ENCODE assay signal across 9 cellular contexts in genomic region chr17:81833921-81834830, GRCh38. TPM values are rescaled to one million over a fixed set of nuclear protein-coding genes. Genes with fewer than 3 reads are reported as not detected.
A peak's percentile ranks its signal among the peaks of the same experiment; 100 is the strongest.
DNase-seq lines count a peak whose midpoint lies in the region; ATAC-seq, FAIRE-seq and TF ChIP-seq lines count a peak whose summit lies in the region.
"Had no signal": no experiment of that assay in that cellular context is flagged by ENCODE, and none has a peak within 500 bp of the region (broad histone marks: within the 10 kb centered on the region; RNA-seq: fewer than 3 reads in every experiment).

No MANE protein-coding gene starts in this region.

- H4K20me1 ChIP-seq in IMR-90 (ENCODE audit: insufficient read depth, low read length), result peaks cover 20% of the 10 kb centered on the region

- peak overlapping the region; percentile 100 for H3K14ac ChIP-seq in IMR-90 (replicated peaks; ENCODE audit: low read depth, low read length)

- no peaks in the 10 kb centered on the region for H3K36me3 ChIP-seq in A673 (ENCODE audit: insufficient read depth, low read length, poor library complexity, severe bottlenecking)
- peaks cover 7% of the 10 kb centered on the region; the same call in 1 of the 2 replicates for H3K36me3 ChIP-seq in IMR-90 (ENCODE audit: control insufficient read depth, insufficient read depth, low read length)
- no peaks in the 10 kb centered on the region for H3K36me3 ChIP-seq in bronchial epithelial cell (ENCODE audit: control insufficient read depth, insufficient read depth, low read length)
- no peaks in the 10 kb centered on the region for H3K36me3 ChIP-seq in mucosa of stomach (ENCODE audit: control insufficient read depth, insufficient read depth, low read length)

- ATAC-seq in IMR-90 (ENCODE audit: low read depth) (no peak), GM21423 (IDR thresholded peaks at IDR 0.05; ENCODE audit: unreplicated experiment) (no peak)

- peak overlapping the region; percentile 97; the same call in 1 of the 2 replicates for H3K18ac ChIP-seq in IMR-90 (ENCODE audit: low read depth, low read length)

- H2BK15ac ChIP-seq in IMR-90 (ENCODE audit: low read depth, low read length), result 0 out of 3 replicates have a peak overlapping the region, but pooled peaks have one; percentile 34

- peak overlapping the region; percentile 97 for H4K5ac ChIP-seq in IMR-90 (ENCODE audit: low read depth, low read length)

- CTCF ChIA-PET in A673 (lab: Charles Lee), result no interaction called here
- CTCF ChIA-PET in IMR-90 (lab: Yijun Ruan, JAX), result no interaction called here
- CTCF ChIA-PET in HEK293T (lab: Yijun Ruan, JAX), result interaction anchor here (0.9 to 1.3 kb wide), 2 partner anchors 10 to 26 kb away, joined by 3 to 7 read pairs; no protein-coding TSS in a partner anchor

- H2AK9ac ChIP-seq in IMR-90 (replicated peaks; ENCODE audit: low read depth, low read length, poor library complexity), result peak overlapping the region; percentile 100

- H3K56ac ChIP-seq in IMR-90 (ENCODE audit: extremely low read depth, insufficient read depth, low read length), result no peak overlapping the region

- dilution Hi-C loops in IMR-90 (cut with HindIII; ENCODE audit: low sequenced_read_pairs, unreplicated experiment), result no loop called here

- H3K79me1 ChIP-seq in IMR-90 (ENCODE audit: low read depth in 1 of 2, low read length in 2 of 2), result peaks cover 15 to 46% of the 10 kb centered on the region in 2 experiments

- TF ChIP-seq CTCF in A673 (conservative IDR thresholded peaks at IDR 0.05; ENCODE audit: low read depth, low read length) (no peak), IMR-90 (conservative IDR thresholded peaks at IDR 0.05; ENCODE audit: low read depth, low read length) (no peak), bronchial epithelial cell (IDR thresholded peaks at IDR 0.05; ENCODE audit: insufficient read depth, low read length, severe bottlenecking) (no peak)

- peaks cover 31% of the 10 kb centered on the region for H3K9me1 ChIP-seq in IMR-90 (ENCODE audit: insufficient read depth, low read length)

- in situ Hi-C loops in IMR-90 (cut with MboI; ENCODE audit: low sequenced_read_pairs), result no loop called here

- H3K9ac ChIP-seq in IMR-90 (ENCODE audit: low read depth, low read length), result peak overlapping the region; percentile 97
- peak overlapping the region; percentile 87 for H3K9ac ChIP-seq in mucosa of stomach (ENCODE audit: low read length)

- FAIRE-seq in bronchial epithelial cell (lab: Jason Lieb, UNC) (no peak), GM19239 (lab: Jason Lieb, UNC) (no peak)

- no peaks in the 10 kb centered on the region for H3K9me3 ChIP-seq in A673 (ENCODE audit: low read depth, low read length, poor library complexity, severe bottlenecking)
- H3K9me3 ChIP-seq in IMR-90 (ENCODE audit: control insufficient read depth, insufficient read depth, low read length), result no peaks in the 10 kb centered on the region
- H3K9me3 ChIP-seq in mucosa of stomach (ENCODE audit: control insufficient read depth, low read length), result no peaks in the 10 kb centered on the region

- no peak for TF ChIP-seq POLR2A in IMR-90 (IDR thresholded peaks at IDR 0.05; ENCODE audit: low read depth, low read length)

- peak overlapping the region; percentile 98 for H2BK5ac ChIP-seq in IMR-90 (ENCODE audit: low read depth, low read length, poor library complexity, severe bottlenecking)

- WGBS in IMR-90 (ENCODE audit: extremely low coverage in 2 of 2, insufficient read length in 1 of 2), 2 experiments, result 90% methylated on average over 18 of the region's 31 CpGs; no CpG with 5 or more reads in 1 of the 2 experiments

- H3K27me3 ChIP-seq in A673 (replicated peaks; ENCODE audit: insufficient read depth, low read depth, low read length, poor library complexity) (no peaks in the 10 kb centered on the region), IMR-90 (ENCODE audit: control insufficient read depth, insufficient read depth, low read length) (no peaks in the 10 kb centered on the region), bronchial epithelial cell (ENCODE audit: control insufficient read depth, insufficient read depth, low read length) (no peaks in the 10 kb centered on the region), mucosa of stomach (ENCODE audit: control insufficient read depth, insufficient read depth, low read length) (no peaks in the 10 kb centered on the region)

- DNase-seq in A673 (ENCODE audit: low spot score) (no peak), IMR-90 (no peak), bronchial epithelial cell (ENCODE audit: low read depth) (no peak), HEK293T (ENCODE audit: extremely low spot score) (no peak), GM19239 (ENCODE audit: insufficient read length, low spot score) (no peak)
- DNase-seq in stimulated activated CD4-positive, alpha-beta T cell treated with anti-CD3 and anti-CD28 coated beads, Interleukin-12 subunit alpha, Interleukin-12 subunit beta, amount 100 ng/mL, for 4 hours, result no peak

- no TSS peak for BruUV-seq in A673 (replicated peaks; lab: Mats Ljungman, UMichigan)
- BruUV-seq in IMR-90 (replicated peaks; lab: Mats Ljungman, UMichigan), result no TSS peak

- peak overlapping the region; percentile 65 for H2BK120ac ChIP-seq in IMR-90 (ENCODE audit: low read depth, low read length)

- peak overlapping the region; percentile 100 for H2AK5ac ChIP-seq in IMR-90 (ENCODE audit: low read depth, low read length)

- peak overlapping the region; percentile 98 to 100 for H4K8ac ChIP-seq in IMR-90 (ENCODE audit: low read depth in 2 of 2, low read length in 2 of 2)

- H2AFZ ChIP-seq in IMR-90 (replicated peaks; ENCODE audit: low read length, poor library complexity), result peak overlapping the region; percentile 93

- POLR2A ChIA-PET in A673 (lab: Charles Lee; ENCODE audit: low non-redundant PET) (interaction anchor here (0.6 kb wide), 1 partner anchor 216 kb away, joined by 3 read pairs; no protein-coding TSS in a partner anchor), IMR-90 (lab: Charles Lee; ENCODE audit: unreplicated experiment) (no interaction called here), HEK293T (lab: Yijun Ruan, JAX) (interaction anchor here (0.9 to 3.1 kb wide), 24 partner anchors 7 to 262 kb away, joined by 3 to 18 read pairs (median 6); partner anchors contain the start of genes CCDC137, MAFG, OXLD1 and P4HB)

- peak overlapping the region; percentile 98 for H3K27ac ChIP-seq in A673 (ENCODE audit: low read depth, low read length, poor library complexity, severe bottlenecking)
- H3K27ac ChIP-seq in IMR-90 (ENCODE audit: insufficient read depth, low read length), result peak overlapping the region; percentile 97

- H3K4ac ChIP-seq in IMR-90 (ENCODE audit: low read depth, low read length), result peak overlapping the region; percentile 100

- no peak overlapping the region for H2BK20ac ChIP-seq in IMR-90 (ENCODE audit: low read depth, low read length)

- peak overlapping the region; percentile 95 for H3K4me2 ChIP-seq in IMR-90 (ENCODE audit: low read depth, low read length)

- H3K4me3 ChIP-seq in A673 (ENCODE audit: low read depth, low read length, poor library complexity, severe bottlenecking) (peak overlapping the region; percentile 76), IMR-90 (ENCODE audit: insufficient read depth, low read depth, low read length) (peak overlapping the region; percentile 87), bronchial epithelial cell (ENCODE audit: low read depth, low read length) (peak overlapping the region; percentile 79), mucosa of stomach (ENCODE audit: low read length) (peak overlapping the region; percentile 74)

- peak overlapping the region; percentile 99 for H4K91ac ChIP-seq in IMR-90 (ENCODE audit: insufficient read depth, low read depth, low read length)

- no peak for TF ChIP-seq RAD21 in IMR-90 (IDR thresholded peaks at IDR 0.05; ENCODE audit: low read length)

- intact Hi-C loops in A673 (cut with micrococcal nuclease; ENCODE audit: unreplicated experiment), result no loop called here
- intact Hi-C loops in IMR-90 (cut with micrococcal nuclease), result no loop called here

- H3K23ac ChIP-seq in IMR-90 (ENCODE audit: low read depth, low read length), result peak overlapping the region; percentile 95; the same call in 1 of the 2 replicates

- H3K4me1 ChIP-seq in A673 (ENCODE audit: insufficient read depth, low read length, poor library complexity, severe bottlenecking) (peaks cover 9% of the 10 kb centered on the region), IMR-90 (ENCODE audit: control insufficient read depth, insufficient read depth, low read length) (peaks cover 15% of the 10 kb centered on the region), mucosa of stomach (ENCODE audit: control insufficient read depth, insufficient read depth, low read length) (peaks cover 14% of the 10 kb centered on the region)

TF ChIP-seq in IMR-90, 13 proteins besides CTCF, POLR2A, EP300 and RAD21 (continues in another document):
- no peak for TF ChIP-seq MAZ (IDR thresholded peaks at IDR 0.05; ENCODE audit: borderline replicate concordance, low read depth, low read length)

TF ChIP-seq in HEK293T, 16 proteins besides CTCF, POLR2A, EP300 and RAD21 (continues in another document):
- no peak for TF ChIP-seq NFRKB (IDR thresholded peaks at IDR 0.05)
- TF ChIP-seq ELF4 (IDR thresholded peaks at IDR 0.05), result no peak
- no peak for TF ChIP-seq ARNT (IDR thresholded peaks at IDR 0.05)

RNA-seq across cellular contexts. Expression of gene PPP1R27, which starts 0.7 kb away (rescaled TPM):
- total RNA-seq in A673 (2021) (not detected in 2 replicates), IMR-90 (2012; rRNA removed) (not detected in 2 replicates), bronchial epithelial cell (0.13 TPM in 1 of 2 replicates, not detected in the other)
- polyA plus RNA-seq in IMR-90 (2012; rRNA removed), result 0.20 and 0.21 TPM in 2 replicates
- 0.09 TPM in 1 of 2 replicates, not detected in the other for polyA plus RNA-seq in IMR-90 (2012; cell fraction: cytosol; rRNA removed)
- 0.56 and 0.97 TPM in 2 replicates for polyA plus RNA-seq in IMR-90 (2012; cell fraction: nucleus; rRNA removed; ENCODE audit: low replicate concordance)

RNA-seq across cellular contexts. Expression of gene MCRIP1, which starts 1.1 kb away (rescaled TPM):
- total RNA-seq in A673 (2021), result 126 and 130 TPM in 2 replicates
- total RNA-seq in IMR-90 (2012; rRNA removed), result 56.5 and 58.9 TPM in 2 replicates
- 164 and 196 TPM in 2 replicates for polyA plus RNA-seq in IMR-90 (2012; rRNA removed)
- polyA plus RNA-seq in IMR-90 (2012; cell fraction: cytosol; rRNA removed), result 183 and 249 TPM in 2 replicates
- polyA plus RNA-seq in IMR-90 (2012; cell fraction: nucleus; rRNA removed; ENCODE audit: low replicate concordance), result 144 and 276 TPM in 2 replicates
- total RNA-seq in bronchial epithelial cell, result 25.8 and 32.6 TPM in 2 replicates

RNA-seq across cellular contexts. Expression of gene P4HB, which starts 26.2 kb away (rescaled TPM):
- total RNA-seq in A673 (2021) (491 and 503 TPM in 2 replicates), IMR-90 (2012; rRNA removed) (917 and 932 TPM in 2 replicates), bronchial epithelial cell (673 and 821 TPM in 2 replicates)
- 530 and 599 TPM in 2 replicates for polyA plus RNA-seq in IMR-90 (2012; rRNA removed)
- polyA plus RNA-seq in IMR-90 (2012; cell fraction: cytosol; rRNA removed), result 309 and 642 TPM in 2 replicates
- 287 and 329 TPM in 2 replicates for polyA plus RNA-seq in IMR-90 (2012; cell fraction: nucleus; rRNA removed; ENCODE audit: low replicate concordance)

RNA-seq across cellular contexts. Expression of gene GCGR, which starts 30.2 kb away (rescaled TPM):
- total RNA-seq in A673 (2021) (not detected in 2 replicates), IMR-90 (2012; rRNA removed) (not detected in 2 replicates), bronchial epithelial cell (not detected in 2 replicates)
- not detected in 2 replicates for polyA plus RNA-seq in IMR-90 (2012; rRNA removed)
- polyA plus RNA-seq in IMR-90 (2012; cell fraction: cytosol; rRNA removed), result not detected in 2 replicates
- 0.05 TPM in 1 of 2 replicates, not detected in the other for polyA plus RNA-seq in IMR-90 (2012; cell fraction: nucleus; rRNA removed; ENCODE audit: low replicate concordance)
- total RNA-seq: SK-MEL-5 had no signal

RNA-seq across cellular contexts. Expression of gene ARHGDIA, which starts 37.0 kb away (rescaled TPM):
- 568 and 667 TPM in 2 replicates for total RNA-seq in A673 (2021)
- 62.7 and 77.2 TPM in 2 replicates for total RNA-seq in IMR-90 (2012; rRNA removed)
- polyA plus RNA-seq in IMR-90 (2012; rRNA removed), result 324 and 362 TPM in 2 replicates
- polyA plus RNA-seq in IMR-90 (2012; cell fraction: cytosol; rRNA removed), result 214 and 386 TPM in 2 replicates
- 425 and 839 TPM in 2 replicates for polyA plus RNA-seq in IMR-90 (2012; cell fraction: nucleus; rRNA removed; ENCODE audit: low replicate concordance)
- total RNA-seq in bronchial epithelial cell, result 57.4 and 67.0 TPM in 2 replicates
